In genomic region chr6:141922898-141923297, GRCh38 we compare ENCODE assay signal across 8 cellular contexts.
"Had no signal": no experiment of that assay in that cellular context is flagged by ENCODE, and none has a peak within 500 bp of the region (broad histone marks: within the 10 kb centered on the region; RNA-seq: fewer than 3 reads in every experiment).

No MANE protein-coding gene starts in this region.

- DNase-seq: IMR-90, KBM-7, KG1 had no signal

- ATAC-seq: HepG2 had no signal

- H3K4me3 Mint-ChIP-seq: IgD-negative memory B cell had no signal

- H3K4me2 ChIP-seq: KMS-11 had no signal

- H3K9ac ChIP-seq: KMS-11 had no signal

- H3K27me3 Mint-ChIP-seq: IgD-negative memory B cell had no signal

- H3K27ac ChIP-seq: HL-60, KMS-11 had no signal

- H3K4me1 Mint-ChIP-seq: IgD-negative memory B cell had no signal

- FAIRE-seq: HTR-8/SVneo had no signal
